ENCODE assay signal across 2 cellular contexts in the genomic region with DNA sequence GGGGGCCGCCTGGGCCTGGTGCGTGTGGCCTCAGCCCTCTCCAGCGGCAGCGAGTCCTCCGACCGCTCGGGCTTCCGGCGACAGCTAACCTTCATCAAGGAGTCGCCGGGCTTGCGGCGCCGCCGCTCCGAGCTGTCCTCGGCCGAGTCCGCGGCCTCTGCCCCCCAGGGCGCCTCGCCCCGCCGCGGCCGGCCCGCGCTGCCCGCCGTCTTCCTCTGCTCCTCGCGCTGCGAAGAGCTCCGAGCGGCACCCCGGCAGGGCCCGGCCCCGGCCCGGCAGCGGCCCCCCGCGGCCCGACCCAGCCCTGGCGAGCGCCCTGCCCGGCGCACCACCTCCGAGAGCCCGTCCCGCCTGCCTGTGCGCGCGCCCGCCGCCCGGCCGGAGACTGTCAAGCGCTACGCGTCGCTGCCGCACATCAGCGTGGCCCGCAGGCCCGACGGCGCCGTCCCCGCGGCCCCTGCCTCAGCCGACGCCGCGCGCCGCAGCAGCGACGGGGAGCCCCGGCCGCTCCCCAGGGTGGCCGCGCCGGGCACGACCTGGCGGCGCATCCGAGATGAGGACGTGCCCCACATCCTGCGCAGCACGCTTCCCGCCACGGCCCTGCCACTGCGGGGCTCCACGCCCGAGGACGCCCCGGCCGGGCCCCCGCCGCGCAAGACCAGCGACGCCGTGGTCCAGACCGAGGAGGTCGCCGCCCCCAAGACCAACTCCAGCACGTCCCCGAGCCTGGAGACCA.
TF ChIP-seq lines count a peak whose summit lies in the region.

No MANE protein-coding gene starts in this region.

TF ChIP-seq in A549, 52 proteins besides CTCF, POLR2A, EP300 and RAD21:
- TF ChIP-seq NPAS2 (CRISPR knock-in tag; IDR thresholded peaks at IDR 0.05; ENCODE audit: borderline replicate concordance) (no peak), KDM1A (IDR thresholded peaks at IDR 0.05; ENCODE audit: low read depth) (no peak), ESRRA (IDR thresholded peaks at IDR 0.05; ENCODE audit: borderline replicate concordance, low read length) (no peak), TP53 (CRISPR knock-in tag; IDR thresholded peaks at IDR 0.05) (no peak), HDAC2 (IDR thresholded peaks at IDR 0.05) (no peak)
- TF ChIP-seq, protein P1, sequence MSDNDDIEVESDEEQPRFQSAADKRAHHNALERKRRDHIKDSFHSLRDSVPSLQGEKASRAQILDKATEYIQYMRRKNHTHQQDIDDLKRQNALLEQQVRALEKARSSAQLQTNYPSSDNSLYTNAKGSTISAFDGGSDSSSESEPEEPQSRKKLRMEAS (IDR thresholded peaks at IDR 0.05) = peak; percentile 34; the same call in 1 of the 2 replicates
- TF ChIP-seq, protein P2, sequence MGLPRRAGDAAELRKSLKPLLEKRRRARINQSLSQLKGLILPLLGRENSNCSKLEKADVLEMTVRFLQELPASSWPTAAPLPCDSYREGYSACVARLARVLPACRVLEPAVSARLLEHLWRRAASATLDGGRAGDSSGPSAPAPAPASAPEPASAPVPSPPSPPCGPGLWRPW (IDR thresholded peaks at IDR 0.05) = no peak

TF ChIP-seq in GM12878, 131 proteins besides CTCF, POLR2A, EP300 and RAD21:
- TF ChIP-seq HDAC6 (IDR thresholded peaks at IDR 0.05; ENCODE audit: unreplicated experiment) (peak; percentile 15), RBBP5 (conservative IDR thresholded peaks at IDR 0.05) (no peak), BACH1 (IDR thresholded peaks at IDR 0.05; ENCODE audit: borderline replicate concordance) (no peak), NRF1 (conservative IDR thresholded peaks at IDR 0.05; ENCODE audit: low read depth, low read length) (no peak), SUZ12 (IDR thresholded peaks at IDR 0.05; ENCODE audit: unreplicated experiment) (peak; percentile 54), BHLHE40 (IDR thresholded peaks at IDR 0.05; ENCODE audit: borderline replicate concordance in 1 of 2, low read depth in 2 of 2, low read length in 1 of 2) (no peak), BMI1 (IDR thresholded peaks at IDR 0.05; ENCODE audit: borderline replicate concordance) (no peak)
- TF ChIP-seq, protein P3, sequence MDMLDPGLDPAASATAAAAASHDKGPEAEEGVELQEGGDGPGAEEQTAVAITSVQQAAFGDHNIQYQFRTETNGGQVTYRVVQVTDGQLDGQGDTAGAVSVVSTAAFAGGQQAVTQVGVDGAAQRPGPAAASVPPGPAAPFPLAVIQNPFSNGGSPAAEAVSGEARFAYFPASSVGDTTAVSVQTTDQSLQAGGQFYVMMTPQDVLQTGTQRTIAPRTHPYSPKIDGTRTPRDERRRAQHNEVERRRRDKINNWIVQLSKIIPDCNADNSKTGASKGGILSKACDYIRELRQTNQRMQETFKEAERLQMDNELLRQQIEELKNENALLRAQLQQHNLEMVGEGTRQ (IDR thresholded peaks at IDR 0.05; ENCODE audit: borderline replicate concordance, low read depth, low read length) = no peak
- TF ChIP-seq, protein P4, sequence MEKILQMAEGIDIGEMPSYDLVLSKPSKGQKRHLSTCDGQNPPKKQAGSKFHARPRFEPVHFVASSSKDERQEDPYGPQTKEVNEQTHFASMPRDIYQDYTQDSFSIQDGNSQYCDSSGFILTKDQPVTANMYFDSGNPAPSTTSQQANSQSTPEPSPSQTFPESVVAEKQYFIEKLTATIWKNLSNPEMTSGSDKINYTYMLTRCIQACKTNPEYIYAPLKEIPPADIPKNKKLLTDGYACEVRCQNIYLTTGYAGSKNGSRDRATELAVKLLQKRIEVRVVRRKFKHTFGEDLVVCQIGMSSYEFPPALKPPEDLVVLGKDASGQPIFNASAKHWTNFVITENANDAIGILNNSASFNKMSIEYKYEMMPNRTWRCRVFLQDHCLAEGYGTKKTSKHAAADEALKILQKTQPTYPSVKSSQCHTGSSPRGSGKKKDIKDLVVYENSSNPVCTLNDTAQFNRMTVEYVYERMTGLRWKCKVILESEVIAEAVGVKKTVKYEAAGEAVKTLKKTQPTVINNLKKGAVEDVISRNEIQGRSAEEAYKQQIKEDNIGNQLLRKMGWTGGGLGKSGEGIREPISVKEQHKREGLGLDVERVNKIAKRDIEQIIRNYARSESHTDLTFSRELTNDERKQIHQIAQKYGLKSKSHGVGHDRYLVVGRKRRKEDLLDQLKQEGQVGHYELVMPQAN (conservative IDR thresholded peaks at IDR 0.05) = no peak
